16 cellular contexts compared by ENCODE assay signal in the genomic region with DNA sequence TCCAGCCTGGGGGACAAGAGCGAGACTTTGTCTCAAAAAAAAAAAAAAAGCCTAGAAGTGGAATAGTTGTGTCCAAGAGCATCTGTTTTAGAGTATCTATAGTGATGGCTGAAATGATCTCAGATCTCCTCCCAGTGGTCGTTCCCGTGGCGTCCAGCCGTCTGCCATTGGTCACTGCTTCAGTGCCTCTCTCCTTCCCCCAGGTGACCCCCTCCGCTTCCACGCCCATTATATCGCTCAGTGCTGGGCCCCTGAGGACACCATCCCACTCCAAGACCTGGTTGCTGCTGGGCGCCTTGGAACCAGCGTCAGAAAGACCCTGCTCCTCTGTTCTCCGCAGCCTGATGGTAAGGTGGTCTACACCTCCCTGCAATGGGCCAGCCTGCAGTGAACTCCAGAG. TPM values are rescaled to one million over a fixed set of nuclear protein-coding genes. Genes with fewer than 3 reads are reported as not detected.
A peak's percentile ranks its signal among the peaks of the same experiment; 100 is the strongest.
DNase-seq lines count a peak whose midpoint lies in the region; ATAC-seq and TF ChIP-seq lines count a peak whose summit lies in the region.
"Had no signal": no experiment of that assay in that cellular context is flagged by ENCODE, and none has a peak within 500 bp of the region (broad histone marks: within the 10 kb centered on the region; RNA-seq: fewer than 3 reads in every experiment).

No MANE protein-coding gene starts in this region.

- POLR2A ChIA-PET in T-cell (lab: Charles Lee): no interaction called here

- H3K9me3 ChIP-seq in sigmoid colon: no peaks in the 10 kb centered on the region
- H3K9me3 ChIP-seq in heart right ventricle: no peaks in the 10 kb centered on the region
- H3K9me3 ChIP-seq: HAP-1 had no signal

- H3K36me3 ChIP-seq in sigmoid colon: peaks cover 0 to 16% (median 4%) of the 10 kb centered on the region in 4 donors
- peaks cover 0 to 37% (median 8%) of the 10 kb centered on the region in 9 donors for H3K36me3 ChIP-seq in heart right ventricle

- TF ChIP-seq CTCF in endothelial cell (IDR thresholded peaks at IDR 0.05; ENCODE audit: unreplicated experiment) (no peak), sigmoid colon (IDR thresholded peaks at IDR 0.05) (no peak), heart right ventricle (IDR thresholded peaks at IDR 0.05) (no peak)

- TF ChIP-seq POLR2A in sigmoid colon (IDR thresholded peaks at IDR 0.05): no peak

- H3K4me1 ChIP-seq in sigmoid colon: peaks cover 0 to 27% (median 25%) of the 10 kb centered on the region in 4 donors
- peaks cover 10 to 25% (median 21%) of the 10 kb centered on the region in 9 donors for H3K4me1 ChIP-seq in heart right ventricle

- H3K9me3 Mint-ChIP-seq in activated naive CD4-positive, alpha-beta T cell treated with anti-CD3 and anti-CD28 coated beads, Interleukin-2, amount 10 ng/mL, durations not matched to agents 7 days and 5 days: no peaks in the 10 kb centered on the region
- no peaks in the 10 kb centered on the region for H3K9me3 Mint-ChIP-seq in T-cell
- H3K9me3 Mint-ChIP-seq in endothelial cell (ENCODE audit: unreplicated experiment): no peaks in the 10 kb centered on the region

- intact Hi-C loops in sigmoid colon (cut with DNase I) (loop anchor here (10.0 kb wide), 1 partner anchor 922 kb away; a partner anchor contains a TSS), heart right ventricle (cut with DNase I) (no loop called here)

- ATAC-seq in T-cell (replicated peaks in 1 of 4) (no peak), GM19452 (IDR thresholded peaks at IDR 0.05; ENCODE audit: unreplicated experiment) (no peak), heart right ventricle (no peak)
- ATAC-seq: activated CD4-positive, CD25-positive, alpha-beta regulatory T cell treated with anti-CD3 and anti-CD28 coated beads, Interleukin-2, amount 50 U/mL, for 24 hours had no signal

- peaks cover 29% of the 10 kb centered on the region for H3K4me1 Mint-ChIP-seq in activated naive CD4-positive, alpha-beta T cell treated with anti-CD3 and anti-CD28 coated beads, Interleukin-2, amount 10 ng/mL, durations not matched to agents 7 days and 5 days
- H3K4me1 Mint-ChIP-seq in T-cell (peaks cover 31 to 39% (median 31%) of the 10 kb centered on the region in 3 donors), endothelial cell (ENCODE audit: unreplicated experiment) (peaks cover 20% of the 10 kb centered on the region)

- H3K27ac ChIP-seq in sigmoid colon (peak overlapping the region in 3 of 4 donors; percentile 94 to 99 (median 97)), heart right ventricle (no peak overlapping the region)

- no peaks in the 10 kb centered on the region for H3K27me3 Mint-ChIP-seq in activated naive CD4-positive, alpha-beta T cell treated with anti-CD3 and anti-CD28 coated beads, Interleukin-2, amount 10 ng/mL, durations not matched to agents 7 days and 5 days
- H3K27me3 Mint-ChIP-seq in T-cell (no peaks in the 10 kb centered on the region), endothelial cell (ENCODE audit: unreplicated experiment) (peaks cover 19% of the 10 kb centered on the region)

- no peak for TF ChIP-seq EP300 in sigmoid colon (IDR thresholded peaks at IDR 0.05)

- DNase-seq in activated naive CD4-positive, alpha-beta T cell treated with anti-CD3 and anti-CD28 coated beads, Interleukin-2, amount 10 ng/mL, durations not matched to agents 7 days and 5 days: no peak
- no peak for DNase-seq in activated naive CD4-positive, alpha-beta T cell treated with Interleukin-2 at 50 U/mL for 16 hours
- DNase-seq in T-cell (no peak), endothelial cell (ENCODE audit: low spot score) (no peak), sigmoid colon (no peak), SKM-1 treated with dmso at 0.1 percent for 144 hours (lab: John Stamatoyannopoulos, UW; ENCODE audit: unreplicated experiment) (no peak), heart right ventricle (no peak)
- DNase-seq: activated gamma-delta T cell treated with Interleukin-2 at 50 U/mL for 16 hours; foreskin melanocyte; mammary epithelial cell; NCI-H1105; NCI-H446; stimulated activated CD4-positive, alpha-beta T cell treated with anti-CD3 and anti-CD28 coated beads, Interleukin-12 subunit alpha, Interleukin-12 subunit beta, amount 100 ng/mL, for 4 hours had no signal

- H3K4me3 Mint-ChIP-seq in activated naive CD4-positive, alpha-beta T cell treated with anti-CD3 and anti-CD28 coated beads, Interleukin-2, amount 10 ng/mL, durations not matched to agents 7 days and 5 days: peak overlapping the region; percentile 89
- peak overlapping the region; percentile 87 to 92 (median 92) for H3K4me3 Mint-ChIP-seq in T-cell
- H3K4me3 Mint-ChIP-seq in endothelial cell (ENCODE audit: unreplicated experiment): peak overlapping the region; percentile 91

- H3K27ac Mint-ChIP-seq in activated naive CD4-positive, alpha-beta T cell treated with anti-CD3 and anti-CD28 coated beads, Interleukin-2, amount 10 ng/mL, durations not matched to agents 7 days and 5 days: no peak overlapping the region
- H3K27ac Mint-ChIP-seq in T-cell (peak overlapping the region; percentile 85 to 89), endothelial cell (ENCODE audit: unreplicated experiment) (no peak overlapping the region)

- H3K27me3 ChIP-seq in sigmoid colon (no peaks in the 10 kb centered on the region), heart right ventricle (no peaks in the 10 kb centered on the region)

- 94 to 96% methylated on average over 11 of the region's 11 CpGs for whole genome bisulfite sequencing in sigmoid colon, 2 donors
- 95 to 98% methylated on average over 11 of the region's 11 CpGs for WGBS in heart right ventricle, 2 donors

- H3K4me3 ChIP-seq in sigmoid colon (no peak overlapping the region), heart right ventricle (no peak overlapping the region)

- H3K36me3 Mint-ChIP-seq in activated naive CD4-positive, alpha-beta T cell treated with anti-CD3 and anti-CD28 coated beads, Interleukin-2, amount 10 ng/mL, durations not matched to agents 7 days and 5 days: peaks cover 16% of the 10 kb centered on the region
- peaks cover 13% of the 10 kb centered on the region for H3K36me3 Mint-ChIP-seq in T-cell
- H3K36me3 Mint-ChIP-seq in endothelial cell (ENCODE audit: low read depth, unreplicated experiment): peaks cover 29% of the 10 kb centered on the region

- CTCF ChIA-PET in activated naive CD4-positive, alpha-beta T cell treated with anti-CD3 and anti-CD28 coated beads, Interleukin-2, amount 10 ng/mL, durations not matched to agents 7 days and 5 days (lab: Charles Lee): interaction anchor here (0.7 kb wide), 1 partner anchor 74 kb away, joined by 3 read pairs; no protein-coding TSS in a partner anchor
- CTCF ChIA-PET in T-cell (lab: Charles Lee): no interaction called here

RNA-seq across cellular contexts. Expression of a gene that starts 1.9 kb away (rescaled TPM):
- total RNA-seq in T-cell: 10 to 100 TPM in 4 of 5 donors, 1 to 10 TPM in 1; 9.5 to 28.5 (median 23.5) TPM
- total RNA-seq in endothelial cell (ENCODE audit: unreplicated experiment): 27.8 TPM
- total RNA-seq in sigmoid colon: 10 to 100 TPM; 41.5 to 80.9 (median 53.2) TPM
- 10 to 100 TPM; 47.3 to 61.9 (median 52.5) TPM for polyA plus RNA-seq in sigmoid colon
- total RNA-seq in heart right ventricle: 10 to 100 TPM; 12.1 to 24.0 (median 19.3) TPM
- polyA plus RNA-seq in heart right ventricle: 10 to 100 TPM in 1 of 2 donors, 1 to 10 TPM in 1; 5.6 to 38.0 TPM

RNA-seq across cellular contexts. Expression of a gene that starts 3.6 kb away (rescaled TPM):
- total RNA-seq in T-cell (10 to 100 TPM; 24.0 to 44.8 (median 38.9) TPM), endothelial cell (ENCODE audit: unreplicated experiment) (203 TPM), sigmoid colon (10 to 100 TPM; 20.1 to 49.7 (median 31.0) TPM), heart right ventricle (10 to 100 TPM; 12.3 to 29.4 (median 15.5) TPM)
- polyA plus RNA-seq in sigmoid colon (10 to 100 TPM; 15.0 to 79.7 (median 16.0) TPM), heart right ventricle (10 to 100 TPM in 1 of 2 donors, 1 to 10 TPM in 1; 7.7 to 17.0 TPM)

RNA-seq across cellular contexts. Expression of a gene that starts 7.7 kb away (rescaled TPM):
- total RNA-seq in T-cell (1,000 to 10,000 TPM; 1,706 to 1,922 (median 1,806) TPM), endothelial cell (ENCODE audit: unreplicated experiment) (1,195 TPM), sigmoid colon (1,000 to 10,000 TPM; 2,139 to 2,970 (median 2,693) TPM), heart right ventricle (100 to 1,000 TPM; 550 to 734 (median 603) TPM)
- polyA plus RNA-seq in sigmoid colon (1,000 to 10,000 TPM; 3,254 to 5,599 (median 3,699) TPM), heart right ventricle (1,000 to 10,000 TPM; 1,335 to 2,571 TPM)

RNA-seq across cellular contexts. Expression of a gene that starts 20.0 kb away (rescaled TPM):
- total RNA-seq in T-cell (1 to 10 TPM in 4 of 5 donors, under 1 TPM in 1; 0.78 to 2.6 (median 1.4) TPM), endothelial cell (ENCODE audit: unreplicated experiment) (2.6 TPM), sigmoid colon (1 to 10 TPM in 1 of 4 donors, under 1 TPM in 1, not detected in 2; 0.66 to 1.4 TPM), heart right ventricle (1 to 10 TPM in 9 of 10 donors, under 1 TPM in 1; 0.59 to 5.5 (median 2.1) TPM)
- polyA plus RNA-seq in sigmoid colon (10 to 100 TPM; 13.9 to 55.4 (median 25.2) TPM), heart right ventricle (10 to 100 TPM in 1 of 2 donors, 1 to 10 TPM in 1; 1.6 to 11.6 TPM)

RNA-seq across cellular contexts. Expression of a gene that starts 29.8 kb away (rescaled TPM):
- total RNA-seq in T-cell (1 to 10 TPM in 3 of 5 donors, under 1 TPM in 2; 0.72 to 2.8 (median 1.1) TPM), endothelial cell (ENCODE audit: unreplicated experiment) (not detected), sigmoid colon (10 to 100 TPM; 12.5 to 19.3 (median 16.8) TPM), heart right ventricle (10 to 100 TPM in 1 of 10 donors, 1 to 10 TPM in 6, under 1 TPM in 3; 0.71 to 18.3 (median 2.0) TPM)
- polyA plus RNA-seq in sigmoid colon (1 to 10 TPM; 4.2 to 7.2 (median 4.9) TPM), heart right ventricle (1 to 10 TPM; 2.5 TPM)
- total RNA-seq: mammary epithelial cell had no signal
- polyA plus RNA-seq: mammary epithelial cell had no signal

Comparison
In these comparisons a context has a peak if more than half of its experiments do, and no peak if none do; other contexts are left out.
1. H3K27ac Mint-ChIP-seq: peak in T-cell (2 of 2); none in activated naive CD4-positive, alpha-beta T cell treated with anti-CD3 and anti-CD28 coated beads, Interleukin-2, amount 10 ng/mL, durations not matched to agents 7 days and 5 days (single experiment) and endothelial cell (single experiment).
2. H3K27ac ChIP-seq: peak in sigmoid colon (3 of 4); none in heart right ventricle (0 of 10).
3. Peak in every context shown above with its lines, with median percentiles within 50 percentile points of each other: H3K4me3 Mint-ChIP-seq.